In the genomic region with DNA sequence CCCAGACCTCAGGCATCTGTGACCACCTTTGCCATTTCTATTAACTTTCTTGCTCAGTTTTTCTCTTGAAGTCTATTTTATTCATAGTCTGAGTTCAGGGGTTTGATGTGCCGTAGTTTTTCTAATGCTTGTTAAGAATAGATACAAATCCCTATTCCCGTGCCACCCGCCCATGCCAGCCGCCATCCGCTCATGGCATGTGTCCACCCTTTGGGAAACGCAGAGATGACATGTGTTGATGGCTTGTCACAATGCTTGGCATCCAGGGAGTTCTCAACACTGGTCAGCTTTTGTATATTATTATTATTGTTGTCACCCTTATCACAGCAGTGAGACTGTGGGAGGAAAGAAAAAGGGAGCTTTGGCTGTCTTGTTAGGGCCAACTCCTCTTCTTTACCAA, we compare ENCODE assay signal across 30 cellular contexts. TPM values are rescaled to one million over a fixed set of nuclear protein-coding genes. Genes with fewer than 3 reads are reported as not detected.
"Had no signal": no experiment of that assay in that cellular context is flagged by ENCODE, and none has a peak within 500 bp of the region (broad histone marks: within the 10 kb centered on the region; RNA-seq: fewer than 3 reads in every experiment).

No MANE protein-coding gene starts in this region.

- H3K9me3 Mint-ChIP-seq: activated CD4-positive, alpha-beta T cell treated with anti-CD3 and anti-CD28 coated beads, Interleukin-2, amount 10 ng/mL, durations not matched to agents 7 days and 5 days; activated CD8-positive, alpha-beta T cell treated with anti-CD3 and anti-CD28 coated beads for 36 hours; activated naive CD8-positive, alpha-beta T cell treated with anti-CD3 and anti-CD28 coated beads for 36 hours; activated T-cell treated with anti-CD3 and anti-CD28 coated beads, Interleukin-2, amount 50 U/mL, for 4 hours; activated T-helper 2 cell treated with anti-CD3 and anti-CD28 coated beads, Interferon-gamma antibody, Interleukin-2, Interleukin-4, amounts not matched to agents 10 μg/mL and 5 μg/mL and 100 μg/mL, durations not matched to agents 14 hours and 24 hours and 36 hours; brain; dendritic cell treated with granulocyte-macrophage colony-stimulating factor and Interleukin-4, amounts not matched to agents 40 ng/mL and 50 ng/mL, for 4 days; naive B cell had no signal

- H3K4me1 ChIP-seq: foreskin keratinocyte, parathyroid adenoma, testis had no signal

- H3K27ac ChIP-seq: ascending aorta, cardiac muscle cell, esophagus muscularis mucosa, foreskin keratinocyte, left lung, parathyroid adenoma, right atrium auricular region, spleen, testis, transverse colon, vagina, WERI-Rb-1 had no signal

- DNase-seq: activated CD4-positive, alpha-beta T cell treated with anti-CD3 and anti-CD28 coated beads, Interleukin-2, amount 10 ng/mL, durations not matched to agents 7 days and 5 days; activated CD8-positive, alpha-beta T cell treated with anti-CD3 and anti-CD28 coated beads for 36 hours; activated naive CD4-positive, alpha-beta T cell treated with Interleukin-2 at 50 U/mL for 16 hours; activated naive CD8-positive, alpha-beta T cell treated with anti-CD3 and anti-CD28 coated beads for 36 hours; activated T-cell treated with anti-CD3 and anti-CD28 coated beads, Interleukin-2, amount 50 U/mL, for 4 hours; effector CD4-positive, alpha-beta T cell; foreskin keratinocyte; left lung; naive B cell; stimulated activated CD4-positive, alpha-beta T cell treated with anti-CD3 and anti-CD28 coated beads, Interleukin-2, amount 100 ng/mL, for 48 hours; stimulated activated naive CD4-positive, alpha-beta T cell treated with Interleukin-2 at 50 U/mL for 16 hours; T-helper 17 cell; T1000; testis; transverse colon had no signal

- H3K4me1 Mint-ChIP-seq: activated CD4-positive, alpha-beta T cell treated with anti-CD3 and anti-CD28 coated beads, Interleukin-2, amount 10 ng/mL, durations not matched to agents 7 days and 5 days; activated naive CD8-positive, alpha-beta T cell treated with anti-CD3 and anti-CD28 coated beads for 36 hours had no signal

- H3K79me2 ChIP-seq: parathyroid adenoma had no signal

- H3K36me3 ChIP-seq: ascending aorta, cardiac muscle cell, esophagus muscularis mucosa, left lung, right atrium auricular region, spleen, transverse colon, vagina, WERI-Rb-1 had no signal

- H3K27me3 Mint-ChIP-seq: activated CD8-positive, alpha-beta T cell treated with anti-CD3 and anti-CD28 coated beads for 36 hours; activated naive CD8-positive, alpha-beta T cell treated with anti-CD3 and anti-CD28 coated beads for 36 hours; naive B cell; T-helper 17 cell had no signal

- H3K9me3 ChIP-seq: ascending aorta, esophagus muscularis mucosa, left lung, right atrium auricular region, spleen, testis, transverse colon, vagina had no signal

- ATAC-seq: activated CD4-positive, CD25-positive, alpha-beta regulatory T cell treated with anti-CD3 and anti-CD28 coated beads, Interleukin-2, amount 50 U/mL, for 24 hours; activated CD8-positive, alpha-beta T cell treated with anti-CD3 and anti-CD28 coated beads for 36 hours; activated T-cell treated with anti-CD3 and anti-CD28 coated beads, Interleukin-2, amount 50 U/mL, for 4 hours; foreskin keratinocyte; left lung; SK-N-SH treated with all-trans-retinoic acid at 6 μM for 48 hours; T-helper 17 cell had no signal

- H3K4me3 ChIP-seq: ascending aorta, cardiac muscle cell, esophagus muscularis mucosa, left lung, lung, right atrium auricular region, spleen, testis, transverse colon, vagina had no signal

- H3K36me3 Mint-ChIP-seq: activated naive CD8-positive, alpha-beta T cell treated with anti-CD3 and anti-CD28 coated beads for 36 hours; brain; naive B cell had no signal

- H3K27ac Mint-ChIP-seq: activated CD4-positive, alpha-beta T cell treated with anti-CD3 and anti-CD28 coated beads, Interleukin-2, amount 10 ng/mL, durations not matched to agents 7 days and 5 days; activated CD8-positive, alpha-beta T cell treated with anti-CD3 and anti-CD28 coated beads for 36 hours; activated naive CD8-positive, alpha-beta T cell treated with anti-CD3 and anti-CD28 coated beads for 36 hours; activated T-helper 2 cell treated with anti-CD3 and anti-CD28 coated beads, Interferon-gamma antibody, Interleukin-2, Interleukin-4, amounts not matched to agents 10 μg/mL and 5 μg/mL and 100 μg/mL, durations not matched to agents 14 hours and 24 hours and 36 hours; dendritic cell treated with granulocyte-macrophage colony-stimulating factor and Interleukin-4, amounts not matched to agents 40 ng/mL and 50 ng/mL, for 4 days had no signal

- H2AFZ ChIP-seq: parathyroid adenoma had no signal

- H3K4me3 Mint-ChIP-seq: activated CD4-positive, alpha-beta T cell treated with anti-CD3 and anti-CD28 coated beads, Interleukin-2, amount 10 ng/mL, durations not matched to agents 7 days and 5 days; activated CD8-positive, alpha-beta T cell treated with anti-CD3 and anti-CD28 coated beads for 36 hours; activated naive CD8-positive, alpha-beta T cell treated with anti-CD3 and anti-CD28 coated beads for 36 hours; activated T-cell treated with anti-CD3 and anti-CD28 coated beads, Interleukin-2, amount 50 U/mL, for 4 hours; brain; dendritic cell treated with granulocyte-macrophage colony-stimulating factor and Interleukin-4, amounts not matched to agents 40 ng/mL and 50 ng/mL, for 4 days; naive B cell; T-helper 17 cell had no signal

- H3K9ac ChIP-seq: parathyroid adenoma had no signal

- H3K27me3 ChIP-seq: ascending aorta, cardiac muscle cell, esophagus muscularis mucosa, left lung, right atrium auricular region, spleen, testis, transverse colon, vagina had no signal

RNA-seq across cellular contexts. Expression of gene ANGPTL2, which starts 17.3 kb away (rescaled TPM):
- total RNA-seq: activated CD4-positive, alpha-beta T cell treated with anti-CD3 and anti-CD28 coated beads, Interleukin-2, amount 10 ng/mL, durations not matched to agents 7 days and 5 days; activated CD8-positive, alpha-beta T cell treated with anti-CD3 and anti-CD28 coated beads for 36 hours; activated naive CD8-positive, alpha-beta T cell treated with anti-CD3 and anti-CD28 coated beads for 36 hours; activated T-helper 2 cell treated with anti-CD3 and anti-CD28 coated beads, Interferon-gamma antibody, Interleukin-2, Interleukin-4, amounts not matched to agents 10 μg/mL and 5 μg/mL and 100 μg/mL, durations not matched to agents 14 hours and 24 hours and 36 hours had no signal
- polyA plus RNA-seq: neural cell had no signal
